27 cellular contexts compared by ENCODE assay signal in the genomic region with DNA sequence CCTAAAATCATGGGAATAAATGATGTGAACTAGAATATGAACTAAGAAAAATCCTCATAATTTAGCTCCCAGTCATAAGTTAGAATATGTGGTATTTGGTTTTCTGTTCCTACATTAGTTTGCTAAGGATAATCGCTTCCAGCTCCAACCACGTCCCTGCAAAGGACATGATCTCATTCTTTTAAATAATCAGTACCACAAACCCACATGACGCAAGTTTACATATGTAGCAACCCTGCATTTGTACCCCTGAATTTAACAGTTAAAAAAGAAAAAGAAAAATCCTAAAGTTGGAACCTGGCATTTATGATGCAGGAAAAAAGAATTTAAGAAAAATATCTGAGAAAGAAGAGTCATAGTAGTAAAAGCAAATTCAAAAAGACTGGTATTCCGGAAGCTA. TPM values are rescaled to one million over a fixed set of nuclear protein-coding genes. Genes with fewer than 3 reads are reported as not detected.
A peak's percentile ranks its signal among the peaks of the same experiment; 100 is the strongest.
DNase-seq lines count a peak whose midpoint lies in the region; ATAC-seq and TF ChIP-seq lines count a peak whose summit lies in the region.
"Had no signal": no experiment of that assay in that cellular context is flagged by ENCODE, and none has a peak within 500 bp of the region (broad histone marks: within the 10 kb centered on the region; RNA-seq: fewer than 3 reads in every experiment).

No MANE protein-coding gene starts in this region.

- 80 to 89% methylated on average over 4 of the region's 4 CpGs for WGBS in heart right ventricle, 2 donors

- H3K27me3 Mint-ChIP-seq in stimulated activated naive CD8-positive, alpha-beta T cell treated with anti-CD3 and anti-CD28 coated beads, Interleukin-15, Interleukin-2, amounts not matched to agents 100 ng/mL and 50 ng/mL, for 24 hours = no peaks in the 10 kb centered on the region
- H3K27me3 Mint-ChIP-seq: memory B cell; naive thymus-derived CD8-positive, alpha-beta T cell had no signal

- intact Hi-C loops in heart right ventricle (cut with DNase I) = no loop called here

- H3K4me1 Mint-ChIP-seq in stimulated activated naive CD8-positive, alpha-beta T cell treated with anti-CD3 and anti-CD28 coated beads, Interleukin-15, Interleukin-2, amounts not matched to agents 100 ng/mL and 50 ng/mL, for 24 hours (ENCODE audit: low read depth) = peaks cover 34% of the 10 kb centered on the region

- no peak for TF ChIP-seq CTCF in heart right ventricle (IDR thresholded peaks at IDR 0.05)

- H3K27ac Mint-ChIP-seq in stimulated activated naive CD8-positive, alpha-beta T cell treated with anti-CD3 and anti-CD28 coated beads, Interleukin-15, Interleukin-2, amounts not matched to agents 100 ng/mL and 50 ng/mL, for 24 hours = peak overlapping the region; percentile 40
- H3K27ac Mint-ChIP-seq: memory B cell had no signal

- peaks cover 49% of the 10 kb centered on the region for H3K36me3 Mint-ChIP-seq in stimulated activated naive CD8-positive, alpha-beta T cell treated with anti-CD3 and anti-CD28 coated beads, Interleukin-15, Interleukin-2, amounts not matched to agents 100 ng/mL and 50 ng/mL, for 24 hours (ENCODE audit: low read depth)

- H3K4me1 ChIP-seq in heart right ventricle = no peaks in the 10 kb centered on the region
- H3K4me1 ChIP-seq: adrenal gland, sigmoid colon, upper lobe of right lung had no signal

- H3K9me3 ChIP-seq in heart right ventricle = peaks cover 0 to 8% (median 0%) of the 10 kb centered on the region in 11 donors
- H3K9me3 ChIP-seq: adrenal gland, sigmoid colon, upper lobe of right lung had no signal

- H3K4me3 Mint-ChIP-seq in stimulated activated naive CD8-positive, alpha-beta T cell treated with anti-CD3 and anti-CD28 coated beads, Interleukin-15, Interleukin-2, amounts not matched to agents 100 ng/mL and 50 ng/mL, for 24 hours = no peak overlapping the region
- H3K4me3 Mint-ChIP-seq: memory B cell; naive thymus-derived CD8-positive, alpha-beta T cell had no signal

- no peak for ATAC-seq in stimulated activated naive CD8-positive, alpha-beta T cell treated with anti-CD3 and anti-CD28 coated beads, Interleukin-15, Interleukin-2, amounts not matched to agents 100 U/mL and 50 U/mL, for 24 hours
- ATAC-seq in HG03521 (IDR thresholded peaks at IDR 0.05; ENCODE audit: unreplicated experiment) (no peak), heart right ventricle (no peak)
- ATAC-seq: GM12878; naive thymus-derived CD8-positive, alpha-beta T cell; upper lobe of right lung had no signal

- peaks cover 4% of the 10 kb centered on the region for H3K9me3 Mint-ChIP-seq in stimulated activated naive CD8-positive, alpha-beta T cell treated with anti-CD3 and anti-CD28 coated beads, Interleukin-15, Interleukin-2, amounts not matched to agents 100 ng/mL and 50 ng/mL, for 24 hours
- H3K9me3 Mint-ChIP-seq: memory B cell had no signal

- H3K36me3 ChIP-seq in heart right ventricle = peaks cover 0 to 61% (median 9%) of the 10 kb centered on the region in 9 donors
- H3K36me3 ChIP-seq: adrenal gland had no signal

- H3K27ac ChIP-seq in heart right ventricle = peak overlapping the region in 1 of 10 donors; percentile 12
- H3K27ac ChIP-seq: adrenal gland, esophagus squamous epithelium, RWPE1, sigmoid colon, upper lobe of right lung had no signal

- DNase-seq in stimulated activated naive CD8-positive, alpha-beta T cell treated with anti-CD3 and anti-CD28 coated beads, Interleukin-15, Interleukin-2, amounts not matched to agents 100 U/mL and 50 U/mL, for 24 hours = no peak
- DNase-seq in astrocyte of the hippocampus (ENCODE audit: low read depth, low spot score) (peak; percentile 14), glomerular visceral epithelial cell (ENCODE audit: extremely low spot score) (peak; percentile 26), NCI-H1092 (lab: John Stamatoyannopoulos, UW) (no peak), NCI-H146 treated with DMSO at 0.1 percent for 48 hours (lab: John Stamatoyannopoulos, UW; ENCODE audit: unreplicated experiment) (no peak), heart right ventricle (no peak)
- DNase-seq: activated CD4-positive, alpha-beta T cell treated with anti-CD3 and anti-CD28 coated beads for 4 hours; activated gamma-delta T cell; adrenal gland; cerebellar nuclear complex; effector memory CD4-positive, alpha-beta T cell; esophagus squamous epithelium; H7; hypothalamus; Kasumi-1; kidney glomerular epithelial cell; naive thymus-derived CD8-positive, alpha-beta T cell; NCI-H1436 treated with DMSO at 0.1 percent for 48 hours; NCI-H345; sigmoid colon; stimulated activated CD4-positive, alpha-beta T cell treated with anti-CD3 and anti-CD28 coated beads, Interleukin-2, amount 100 ng/mL, for 24 hours; upper lobe of right lung had no signal

- no peak overlapping the region for H3K4me3 ChIP-seq in heart right ventricle
- H3K4me3 ChIP-seq: adrenal gland, esophagus squamous epithelium, GM12878, sigmoid colon, upper lobe of right lung had no signal

- no peaks in the 10 kb centered on the region for H3K27me3 ChIP-seq in heart right ventricle
- H3K27me3 ChIP-seq: adrenal gland, esophagus squamous epithelium, sigmoid colon, upper lobe of right lung had no signal

RNA-seq across cellular contexts. Expression of a gene that starts 13.3 kb away (rescaled TPM):
- total RNA-seq in heart right ventricle = 10 to 100 TPM; 12.9 to 35.7 (median 19.5) TPM
- 1 to 10 TPM; 2.6 to 5.9 TPM for polyA plus RNA-seq in heart right ventricle

Comparison
In these comparisons a context has a peak if more than half of its experiments do, and no peak if none do; other contexts are left out.
1. DNase-seq: peak in astrocyte of the hippocampus (single experiment) and glomerular visceral epithelial cell (single experiment); none in stimulated activated naive CD8-positive, alpha-beta T cell treated with anti-CD3 and anti-CD28 coated beads, Interleukin-15, Interleukin-2, amounts not matched to agents 100 U/mL and 50 U/mL, for 24 hours (single experiment), NCI-H1092 (single experiment), NCI-H146 treated with DMSO at 0.1 percent for 48 hours (single experiment) and heart right ventricle (0 of 2).